12 cellular contexts compared by ENCODE assay signal in the genomic region with DNA sequence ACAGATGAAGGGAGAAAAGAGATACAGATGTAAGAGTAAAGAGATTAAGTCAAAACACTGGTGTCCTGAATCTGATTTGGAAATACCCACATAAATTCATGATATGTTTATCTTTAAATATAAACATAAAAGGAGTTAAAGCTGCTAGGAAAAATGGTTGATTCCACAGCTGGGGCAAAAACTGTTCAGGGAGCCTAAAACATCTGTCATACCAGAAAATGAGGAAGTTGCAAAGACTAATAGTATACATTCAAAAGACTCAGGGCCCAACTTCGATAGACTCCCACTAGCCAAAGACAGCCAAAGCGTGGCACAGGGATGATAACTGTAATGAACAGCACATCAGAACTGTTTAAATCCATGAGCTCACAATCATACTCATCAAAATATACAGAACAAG.
DNase-seq lines count a peak whose midpoint lies in the region; ATAC-seq and TF ChIP-seq lines count a peak whose summit lies in the region.
"Had no signal": no experiment of that assay in that cellular context is flagged by ENCODE, and none has a peak within 500 bp of the region (broad histone marks: within the 10 kb centered on the region; RNA-seq: fewer than 3 reads in every experiment).

No MANE protein-coding gene starts in this region.

- H3K36me3 Mint-ChIP-seq in activated T-helper 1 cell treated with anti-CD3 and anti-CD28 coated beads, Interleukin-12 subunit alpha, Interleukin-12 subunit beta, Interleukin-2, Interleukin-4 antibody, amounts not matched to agents 30 ng/mL and 10 ng/mL and 1 ng/mL, durations not matched to agents 14 hours and 24 hours and 36 hours (ENCODE audit: low read depth), result no peaks in the 10 kb centered on the region

- peak overlapping the region; percentile 61 for H3K27ac ChIP-seq in SU-DHL-6 (ENCODE audit: low read depth, low read length)

- no peaks in the 10 kb centered on the region for H3K27me3 Mint-ChIP-seq in activated T-helper 1 cell treated with anti-CD3 and anti-CD28 coated beads, Interleukin-12 subunit alpha, Interleukin-12 subunit beta, Interleukin-2, Interleukin-4 antibody, amounts not matched to agents 30 ng/mL and 10 ng/mL and 1 ng/mL, durations not matched to agents 14 hours and 24 hours and 36 hours (ENCODE audit: insufficient read depth)
- H3K27me3 Mint-ChIP-seq: activated T-cell treated with anti-CD3 and anti-CD28 coated beads, Interleukin-2, amount 50 U/mL, for 24 hours had no signal

- no peak overlapping the region for H3K4me3 Mint-ChIP-seq in activated T-helper 1 cell treated with anti-CD3 and anti-CD28 coated beads, Interleukin-12 subunit alpha, Interleukin-12 subunit beta, Interleukin-2, Interleukin-4 antibody, amounts not matched to agents 30 ng/mL and 10 ng/mL and 1 ng/mL, durations not matched to agents 14 hours and 24 hours and 36 hours
- H3K4me3 Mint-ChIP-seq: activated T-cell treated with anti-CD3 and anti-CD28 coated beads, Interleukin-2, amount 50 U/mL, for 24 hours had no signal

- H3K9me3 ChIP-seq in SU-DHL-6 (ENCODE audit: insufficient read depth, low read length), result no peaks in the 10 kb centered on the region
- H3K9me3 ChIP-seq: BLaER1 treated with 17β-estradiol and CSF1 and Interleukin-3, amounts not matched to agents 10 nM and 100 nM had no signal

- no peak overlapping the region for H2AFZ ChIP-seq in SU-DHL-6 (ENCODE audit: low read depth, low read length, severe bottlenecking)

- H3F3A ChIP-seq in SU-DHL-6 (ENCODE audit: insufficient read depth), result no peaks in the 10 kb centered on the region

- H3K27me3 ChIP-seq in SU-DHL-6 (ENCODE audit: low read length), result no peaks in the 10 kb centered on the region
- H3K27me3 ChIP-seq: BLaER1 treated with 17β-estradiol and CSF1 and Interleukin-3, amounts not matched to agents 10 nM and 100 nM had no signal

- ATAC-seq in GM21423 (IDR thresholded peaks at IDR 0.05; ENCODE audit: unreplicated experiment) (peak; percentile 55), HG03175 (IDR thresholded peaks at IDR 0.05; ENCODE audit: unreplicated experiment) (peak; percentile 67)

- H3K9ac ChIP-seq in SU-DHL-6 (ENCODE audit: low read length), result no peak overlapping the region
- H3K9ac ChIP-seq: BLaER1 treated with 17β-estradiol and CSF1 and Interleukin-3, amounts not matched to agents 10 nM and 100 nM had no signal

- no peaks in the 10 kb centered on the region for H3K79me2 ChIP-seq in SU-DHL-6 (ENCODE audit: insufficient read depth, low read length)

- H4K20me1 ChIP-seq in SU-DHL-6 (ENCODE audit: low read depth, low read length), result no peaks in the 10 kb centered on the region

- no peaks in the 10 kb centered on the region for H3K9me2 ChIP-seq in SU-DHL-6 (replicated peaks; ENCODE audit: insufficient read depth, low read length)

- no peaks in the 10 kb centered on the region for H3K4me1 Mint-ChIP-seq in activated T-helper 1 cell treated with anti-CD3 and anti-CD28 coated beads, Interleukin-12 subunit alpha, Interleukin-12 subunit beta, Interleukin-2, Interleukin-4 antibody, amounts not matched to agents 30 ng/mL and 10 ng/mL and 1 ng/mL, durations not matched to agents 14 hours and 24 hours and 36 hours (ENCODE audit: low read depth)

- H3K4me3 ChIP-seq in SU-DHL-6 (ENCODE audit: insufficient read depth, low read length, poor library complexity, severe bottlenecking), result no peak overlapping the region
- H3K4me3 ChIP-seq: BLaER1 treated with 17β-estradiol and CSF1 and Interleukin-3, amounts not matched to agents 10 nM and 100 nM had no signal

- no peak for TF ChIP-seq CTCF in GM13977 (IDR thresholded peaks at IDR 0.05; ENCODE audit: extremely low read depth, insufficient read depth, missing control alignments)
- no peak for TF ChIP-seq CTCF in SU-DHL-6 (IDR thresholded peaks at IDR 0.05; ENCODE audit: insufficient read depth, low read length, poor library complexity, severe bottlenecking)

- DNase-seq in GM13977 (ENCODE audit: low spot score) (peak; percentile 39), NCI-H2227 treated with DMSO at 0.1 percent for 48 hours (lab: John Stamatoyannopoulos, UW) (no peak), SW 1271 (lab: John Stamatoyannopoulos, UW) (no peak)
- DNase-seq in stimulated activated CD4-positive, alpha-beta T cell treated with anti-CD3 and anti-CD28 coated beads, Interleukin-2, amount 100 ng/mL, for 24 hours, result no peak
- DNase-seq in activated T-helper 1 cell treated with anti-CD3 and anti-CD28 coated beads, Interleukin-12 subunit alpha, Interleukin-12 subunit beta, Interleukin-2, Interleukin-4 antibody, amounts not matched to agents 30 ng/mL and 10 ng/mL and 1 ng/mL, durations not matched to agents 14 hours and 24 hours and 36 hours (ENCODE audit: low spot score), result no peak
- DNase-seq: activated T-cell treated with anti-CD3 and anti-CD28 coated beads, Interleukin-2, amount 50 U/mL, for 24 hours; left ventricle myocardium superior; T-helper 2 cell had no signal

- peak overlapping the region; percentile 46 for H3K4me2 ChIP-seq in SU-DHL-6 (ENCODE audit: low read depth, low read length, poor library complexity, severe bottlenecking)

- no peaks in the 10 kb centered on the region for H3K36me3 ChIP-seq in SU-DHL-6 (ENCODE audit: low read length)

- H3K9me3 Mint-ChIP-seq in activated T-helper 1 cell treated with anti-CD3 and anti-CD28 coated beads, Interleukin-12 subunit alpha, Interleukin-12 subunit beta, Interleukin-2, Interleukin-4 antibody, amounts not matched to agents 30 ng/mL and 10 ng/mL and 1 ng/mL, durations not matched to agents 14 hours and 24 hours and 36 hours, result no peaks in the 10 kb centered on the region
- H3K9me3 Mint-ChIP-seq: activated T-cell treated with anti-CD3 and anti-CD28 coated beads, Interleukin-2, amount 50 U/mL, for 24 hours had no signal

- no peak overlapping the region for H3K27ac Mint-ChIP-seq in activated T-helper 1 cell treated with anti-CD3 and anti-CD28 coated beads, Interleukin-12 subunit alpha, Interleukin-12 subunit beta, Interleukin-2, Interleukin-4 antibody, amounts not matched to agents 30 ng/mL and 10 ng/mL and 1 ng/mL, durations not matched to agents 14 hours and 24 hours and 36 hours
- H3K27ac Mint-ChIP-seq: activated T-cell treated with anti-CD3 and anti-CD28 coated beads, Interleukin-2, amount 50 U/mL, for 24 hours had no signal

- intact Hi-C loops in activated T-helper 1 cell treated with anti-CD3 and anti-CD28 coated beads, Interleukin-12 subunit alpha, Interleukin-12 subunit beta, Interleukin-2, Interleukin-4 antibody, amounts not matched to agents 30 ng/mL and 10 ng/mL and 1 ng/mL, durations not matched to agents 14 hours and 24 hours and 36 hours (cut with micrococcal nuclease), result no loop called here

- in situ Hi-C loops in GM13977 (cut with MboI; ENCODE audit: low pct_unique_long_range_greater_than_20kb, low sequenced_read_pairs, unreplicated experiment), result no loop called here
